8 cellular contexts compared by ENCODE assay signal in genomic region chr1:202164271-202165037, GRCh38. TPM values are rescaled to one million over a fixed set of nuclear protein-coding genes. Genes with fewer than 3 reads are reported as not detected.
A peak's percentile ranks its signal among the peaks of the same experiment; 100 is the strongest.
DNase-seq lines count a peak whose midpoint lies in the region; ATAC-seq lines count a peak whose summit lies in the region.

No MANE protein-coding gene starts in this region.

- ATAC-seq in GM19395 (IDR thresholded peaks at IDR 0.05; ENCODE audit: unreplicated experiment): peak; percentile 49

- no peaks in the 10 kb centered on the region for H3K9me3 Mint-ChIP-seq in IgD-negative memory B cell

- H3K36me3 Mint-ChIP-seq in IgD-negative memory B cell: no peaks in the 10 kb centered on the region

- peak; percentile 50 to 59 for DNase-seq in activated T-helper 1 cell treated with anti-CD3 and anti-CD28 coated beads, Interleukin-2, amount 50 U/mL, for 16 hours (ENCODE audit: low read depth in 1 of 2, low spot score in 1 of 2)
- peak; percentile 38 to 77 for DNase-seq in stimulated activated CD4-positive, alpha-beta T cell treated with anti-CD3 and anti-CD28 coated beads, Interleukin-4, amount 100 ng/mL, for 4 hours
- DNase-seq in hypothalamus (lab: John Stamatoyannopoulos, UW): no peak
- DNase-seq in KG1 (lab: John Stamatoyannopoulos, UW): no peak
- no peak for DNase-seq in SW 1271 (lab: John Stamatoyannopoulos, UW)
- DNase-seq in cortex of kidney (lab: John Stamatoyannopoulos, UW): no peak

- peak overlapping the region; percentile 24 to 85 (median 58) for H3K4me3 Mint-ChIP-seq in IgD-negative memory B cell

- H3K27me3 Mint-ChIP-seq in IgD-negative memory B cell: peaks cover 1% of the 10 kb centered on the region

- peak overlapping the region; percentile 23 to 95 (median 66) for H3K27ac Mint-ChIP-seq in IgD-negative memory B cell

- H3K4me1 Mint-ChIP-seq in IgD-negative memory B cell: peaks cover 37 to 51% (median 42%) of the 10 kb centered on the region in 3 donors

RNA-seq across cellular contexts. Expression of gene PTPN7, which starts 4.1 kb away (rescaled TPM):
- 18.7 TPM for polyA plus RNA-seq in IgD-negative memory B cell

RNA-seq across cellular contexts. Expression of gene ARL8A, which starts 19.9 kb away (rescaled TPM):
- 17.3 TPM for polyA plus RNA-seq in IgD-negative memory B cell

RNA-seq across cellular contexts. Expression of gene LGR6, which starts 29.1 kb away (rescaled TPM):
- not detected for polyA plus RNA-seq in IgD-negative memory B cell

RNA-seq across cellular contexts. Expression of gene GPR37L1, which starts 41.7 kb away (rescaled TPM):
- polyA plus RNA-seq in IgD-negative memory B cell: 0.11 TPM

Comparison
In these comparisons a context has a peak if more than half of its experiments do, and no peak if none do; other contexts are left out.
1. DNase-seq: peak in activated T-helper 1 cell treated with anti-CD3 and anti-CD28 coated beads, Interleukin-2, amount 50 U/mL, for 16 hours (2 of 2) and stimulated activated CD4-positive, alpha-beta T cell treated with anti-CD3 and anti-CD28 coated beads, Interleukin-4, amount 100 ng/mL, for 4 hours (2 of 2); none in hypothalamus (0 of 51), KG1 (single experiment), SW 1271 (0 of 2) and cortex of kidney (single experiment).